Comparison of ENCODE assay signal across 24 cellular contexts in genomic region chr22:18082467-18082866, GRCh38. TPM values are rescaled to one million over a fixed set of nuclear protein-coding genes. Genes with fewer than 3 reads are reported as not detected.
"Had no signal": no experiment of that assay in that cellular context is flagged by ENCODE, and none has a peak within 500 bp of the region (broad histone marks: within the 10 kb centered on the region; RNA-seq: fewer than 3 reads in every experiment).

No MANE protein-coding gene starts in this region.

- H3K27me3 Mint-ChIP-seq: T-cell had no signal

- DNase-seq: activated CD4-positive, CD25-positive, alpha-beta regulatory T cell treated with anti-CD3 and anti-CD28 coated beads, Interleukin-2, amount 50 U/mL, for 72 hours; activated CD8-positive, alpha-beta memory T cell treated with anti-CD3 and anti-CD28 coated beads, Interleukin-2, amount 50 U/mL, for 48 hours; activated gamma-delta T cell treated with Interleukin-2 at 50 U/mL for 16 hours; cortex of kidney; endodermal cell; esophagus squamous epithelium; gastrocnemius medialis; head of caudate nucleus; hypothalamus; left ventricle myocardium inferior; midbrain; natural killer cell; ovary; psoas muscle; stimulated activated CD4-positive, alpha-beta T cell treated with anti-CD3 and anti-CD28 coated beads, Interleukin-4, amount 100 ng/mL, for 24 hours; stomach; T-cell; WERI-Rb-1 had no signal

- H3K27ac ChIP-seq: cardiac muscle cell, esophagus squamous epithelium, left ventricle myocardium inferior, neutrophil, ovary, psoas muscle, right atrium auricular region, stomach, suprapubic skin, tibial nerve, WERI-Rb-1 had no signal

- ATAC-seq: gastrocnemius medialis, natural killer cell, psoas muscle, T-cell had no signal

- H3K27me3 ChIP-seq: cardiac muscle cell, esophagus squamous epithelium, gastrocnemius medialis, neutrophil, ovary, right atrium auricular region, stomach, suprapubic skin, tibial nerve had no signal

- H3K4me3 Mint-ChIP-seq: activated T-helper 1 cell treated with anti-CD3 and anti-CD28 coated beads, Interleukin-12 subunit alpha, Interleukin-12 subunit beta, Interleukin-2, Interleukin-4 antibody, amounts not matched to agents 30 ng/mL and 10 ng/mL and 1 ng/mL, durations not matched to agents 14 hours and 24 hours and 36 hours; endodermal cell; T-cell had no signal

- H3K9me3 ChIP-seq: esophagus squamous epithelium, gastrocnemius medialis, left ventricle myocardium inferior, neutrophil, ovary, psoas muscle, right atrium auricular region, stomach, suprapubic skin, tibial nerve had no signal

- H3K27ac Mint-ChIP-seq: activated T-helper 1 cell treated with anti-CD3 and anti-CD28 coated beads, Interleukin-12 subunit alpha, Interleukin-12 subunit beta, Interleukin-2, Interleukin-4 antibody, amounts not matched to agents 30 ng/mL and 10 ng/mL and 1 ng/mL, durations not matched to agents 14 hours and 24 hours and 36 hours had no signal

- H3K9me3 Mint-ChIP-seq: activated T-helper 1 cell treated with anti-CD3 and anti-CD28 coated beads, Interleukin-12 subunit alpha, Interleukin-12 subunit beta, Interleukin-2, Interleukin-4 antibody, amounts not matched to agents 30 ng/mL and 10 ng/mL and 1 ng/mL, durations not matched to agents 14 hours and 24 hours and 36 hours; endodermal cell; T-cell had no signal

- H3K4me3 ChIP-seq: cardiac muscle cell, esophagus squamous epithelium, gastrocnemius medialis, left ventricle myocardium inferior, ovary, psoas muscle, right atrium auricular region, stomach, suprapubic skin, tibial nerve had no signal

- H3K36me3 ChIP-seq: ovary had no signal

RNA-seq across cellular contexts. Expression of gene TUBA8, which starts 28.1 kb away (rescaled TPM):
- total RNA-seq: stomach had no signal
